ENCODE assay signal across 8 cellular contexts in the genomic region with DNA sequence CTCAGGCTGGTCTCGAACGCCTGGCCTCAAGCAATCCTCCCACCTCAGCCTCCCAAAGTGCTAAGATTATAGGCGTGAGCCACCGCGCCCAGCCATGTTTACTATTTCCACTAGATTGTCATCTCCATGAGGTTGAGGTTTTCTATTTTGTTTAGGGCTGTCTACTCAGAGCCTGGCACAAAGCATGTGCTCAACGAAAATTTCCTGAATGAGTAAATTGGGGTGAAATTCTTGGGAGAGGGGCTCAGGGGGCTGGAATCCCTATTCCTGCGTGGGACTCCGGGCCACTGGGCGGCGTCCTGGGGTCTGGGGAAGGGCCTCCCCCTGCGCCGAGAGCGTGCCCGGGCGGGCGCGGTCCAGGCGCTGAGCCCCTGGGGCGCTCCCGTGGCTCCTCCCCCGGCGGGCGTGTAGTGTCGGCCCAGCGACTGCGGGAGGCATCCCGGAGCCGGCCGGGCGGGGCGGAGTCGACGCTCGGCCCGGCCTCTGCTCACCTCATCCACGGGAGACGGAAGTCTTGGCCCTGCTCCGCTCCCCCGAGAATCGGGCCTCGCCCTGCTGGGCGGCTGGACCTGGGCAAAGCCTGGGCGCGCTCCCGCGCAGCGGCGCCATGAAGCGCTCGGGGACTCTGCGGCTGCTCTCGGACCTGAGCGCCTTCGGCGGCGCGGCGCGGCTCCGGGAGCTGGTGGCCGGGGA. TPM values are rescaled to one million over a fixed set of nuclear protein-coding genes. Genes with fewer than 3 reads are reported as not detected.
DNase-seq lines count a peak whose midpoint lies in the region; ATAC-seq and TF ChIP-seq lines count a peak whose summit lies in the region.

A gene (plus strand): TSS at position 482 of the 693 bp plus-strand sequence. CDS start 126 bp downstream, at position 608.

- H3K4me3 ChIP-seq in GM12875 (ENCODE audit: low read depth, low read length) (peak within 1 kb of the TSS; percentile 80), left ventricle myocardium inferior (peak within 1 kb of the TSS; percentile 100), uterus (peak within 1 kb of the TSS; percentile 39 to 89)

- TF ChIP-seq POLR2A in uterus (IDR thresholded peaks at IDR 0.05) = peak; percentile 47 to 81

- DNase-seq in NCI-H1092 treated with DMSO at 0.1 percent for 48 hours (lab: John Stamatoyannopoulos, UW) (peak; percentile 49), amniotic epithelial cell (ENCODE audit: low read depth) (peak; percentile 88), left ventricle myocardium inferior (peak; percentile 93), pulmonary artery endothelial cell (ENCODE audit: low read depth, low spot score) (peak; percentile 55), uterus (peak; percentile 87 to 90)

- no peaks in the 10 kb centered on the region for H3K9me3 ChIP-seq in left ventricle myocardium inferior (replicated peaks)
- H3K9me3 ChIP-seq in uterus = no peaks in the 10 kb centered on the region

- H3K27me3 ChIP-seq in left ventricle myocardium inferior (ENCODE audit: low read depth) = no peaks in the 10 kb centered on the region
- no peaks in the 10 kb centered on the region for H3K27me3 ChIP-seq in uterus

- intact Hi-C loops in T-helper 1 cell treated with Interleukin-12 subunit alpha and Interleukin-12 subunit beta and Interleukin-4 antibody, amounts not matched to agents 30 ng/mL and 1 ng/mL, for 36 hours (cut with micrococcal nuclease) = loop anchor here (1.0 to 10.0 kb wide), 11 partner anchors 9 to 649 kb away; a partner anchor contains a TSS
- intact Hi-C loops in left ventricle myocardium inferior (cut with micrococcal nuclease) = no loop called here
- intact Hi-C loops in uterus (cut with DNase I; ENCODE audit: low total_unique reads) = no loop called here

- peak; percentile 97 for ATAC-seq in HG02610 (IDR thresholded peaks at IDR 0.05; ENCODE audit: unreplicated experiment)

- H3K4me1 ChIP-seq in left ventricle myocardium inferior = peaks cover 47% of the 10 kb centered on the region
- peaks cover 0 to 17% of the 10 kb centered on the region in 2 donors for H3K4me1 ChIP-seq in uterus

- peak within 1 kb of the TSS; percentile 97 for H3K27ac ChIP-seq in left ventricle myocardium inferior (replicated peaks)
- peak within 1 kb of the TSS; percentile 73 to 94 for H3K27ac ChIP-seq in uterus

- TF ChIP-seq CTCF in GM12875 (IDR thresholded peaks at IDR 0.05; ENCODE audit: borderline replicate concordance, insufficient read depth, low read depth, low read length) (no peak), left ventricle myocardium inferior (IDR thresholded peaks at IDR 0.05; ENCODE audit: borderline replicate concordance) (peak; percentile 35), uterus (IDR thresholded peaks at IDR 0.05) (peak in 3 of 4 experiments; percentile 13 to 47 (median 22))

- no peaks in the 10 kb centered on the region for H3K36me3 ChIP-seq in left ventricle myocardium inferior
- H3K36me3 ChIP-seq in uterus = no peaks in the 10 kb centered on the region

RNA-seq across cellular contexts. Expression of the gene that starts here (rescaled TPM):
- total RNA-seq in T-helper 1 cell treated with Interleukin-12 subunit alpha and Interleukin-12 subunit beta and Interleukin-4 antibody, amounts not matched to agents 30 ng/mL and 1 ng/mL, for 36 hours = 24.1 and 24.8 TPM in 2 replicates
- total RNA-seq in left ventricle myocardium inferior = 9.3 TPM
- total RNA-seq in pulmonary artery endothelial cell = 35.9 and 41.9 TPM in 2 replicates
- 10 to 100 TPM in 3 of 4 donors, 1 to 10 TPM in 1; 3.8 to 28.4 (median 15.6) TPM for total RNA-seq in uterus

Comparison
In these comparisons a context has a peak if more than half of its experiments do, and no peak if none do; other contexts are left out.
1. Peak in every context shown above with its lines: DNase-seq, ATAC-seq, H3K4me3 ChIP-seq and H3K27ac ChIP-seq.